ENCODE assay signal across 1 cellular context in the genomic region with DNA sequence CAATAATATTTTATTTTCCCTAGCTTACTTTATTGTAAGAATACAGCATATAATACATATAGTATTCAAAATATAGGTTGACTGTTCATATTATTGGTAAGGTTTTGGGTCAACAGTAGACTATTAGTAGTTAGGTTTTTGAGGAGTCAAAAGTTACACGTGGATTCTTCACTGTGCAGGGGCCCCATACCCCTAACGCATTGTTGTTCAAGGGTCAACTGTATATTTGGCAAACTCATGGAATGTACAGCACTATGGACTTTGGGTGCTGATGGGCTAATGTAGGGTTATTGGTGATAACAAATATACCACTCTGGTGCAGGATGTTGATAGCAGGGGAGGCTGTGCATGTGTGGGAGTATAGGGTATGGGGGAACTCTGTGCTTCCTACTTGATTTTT.
TF ChIP-seq lines count a peak whose summit lies in the region.

No MANE protein-coding gene starts in this region.

TF ChIP-seq in HepG2, 621 proteins besides CTCF, POLR2A, EP300 and RAD21 (continued from another document and continues in another):
- TF ChIP-seq, protein P1, sequence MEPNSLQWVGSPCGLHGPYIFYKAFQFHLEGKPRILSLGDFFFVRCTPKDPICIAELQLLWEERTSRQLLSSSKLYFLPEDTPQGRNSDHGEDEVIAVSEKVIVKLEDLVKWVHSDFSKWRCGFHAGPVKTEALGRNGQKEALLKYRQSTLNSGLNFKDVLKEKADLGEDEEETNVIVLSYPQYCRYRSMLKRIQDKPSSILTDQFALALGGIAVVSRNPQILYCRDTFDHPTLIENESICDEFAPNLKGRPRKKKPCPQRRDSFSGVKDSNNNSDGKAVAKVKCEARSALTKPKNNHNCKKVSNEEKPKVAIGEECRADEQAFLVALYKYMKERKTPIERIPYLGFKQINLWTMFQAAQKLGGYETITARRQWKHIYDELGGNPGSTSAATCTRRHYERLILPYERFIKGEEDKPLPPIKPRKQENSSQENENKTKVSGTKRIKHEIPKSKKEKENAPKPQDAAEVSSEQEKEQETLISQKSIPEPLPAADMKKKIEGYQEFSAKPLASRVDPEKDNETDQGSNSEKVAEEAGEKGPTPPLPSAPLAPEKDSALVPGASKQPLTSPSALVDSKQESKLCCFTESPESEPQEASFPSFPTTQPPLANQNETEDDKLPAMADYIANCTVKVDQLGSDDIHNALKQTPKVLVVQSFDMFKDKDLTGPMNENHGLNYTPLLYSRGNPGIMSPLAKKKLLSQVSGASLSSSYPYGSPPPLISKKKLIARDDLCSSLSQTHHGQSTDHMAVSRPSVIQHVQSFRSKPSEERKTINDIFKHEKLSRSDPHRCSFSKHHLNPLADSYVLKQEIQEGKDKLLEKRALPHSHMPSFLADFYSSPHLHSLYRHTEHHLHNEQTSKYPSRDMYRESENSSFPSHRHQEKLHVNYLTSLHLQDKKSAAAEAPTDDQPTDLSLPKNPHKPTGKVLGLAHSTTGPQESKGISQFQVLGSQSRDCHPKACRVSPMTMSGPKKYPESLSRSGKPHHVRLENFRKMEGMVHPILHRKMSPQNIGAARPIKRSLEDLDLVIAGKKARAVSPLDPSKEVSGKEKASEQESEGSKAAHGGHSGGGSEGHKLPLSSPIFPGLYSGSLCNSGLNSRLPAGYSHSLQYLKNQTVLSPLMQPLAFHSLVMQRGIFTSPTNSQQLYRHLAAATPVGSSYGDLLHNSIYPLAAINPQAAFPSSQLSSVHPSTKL (CRISPR knock-in tag; IDR thresholded peaks at IDR 0.05) = peak; percentile 83
- TF ChIP-seq HOXA7 (CRISPR knock-in tag; IDR thresholded peaks at IDR 0.05) (no peak), FIP1L1 (IDR thresholded peaks at IDR 0.05; ENCODE audit: borderline replicate concordance, insufficient read depth, low read depth, low read length) (no peak), HOXA3 (CRISPR knock-in tag; IDR thresholded peaks at IDR 0.05) (peak; percentile 52; the same call in 1 of the 2 replicates), SCMH1 (CRISPR knock-in tag; IDR thresholded peaks at IDR 0.05; ENCODE audit: borderline replicate concordance) (no peak), ZFP1 (CRISPR knock-in tag; IDR thresholded peaks at IDR 0.05) (no peak), NCOA1 (CRISPR knock-in tag; IDR thresholded peaks at IDR 0.05) (no peak), NR2F1 (CRISPR knock-in tag; IDR thresholded peaks at IDR 0.05) (no peak), ZNF496 (CRISPR knock-in tag; IDR thresholded peaks at IDR 0.05; ENCODE audit: insufficient replicate concordance) (no peak), MTF2 (CRISPR knock-in tag; IDR thresholded peaks at IDR 0.05; ENCODE audit: borderline replicate concordance) (no peak), MAFK (conservative IDR thresholded peaks at IDR 0.05 in 1 of 2, IDR thresholded peaks at IDR 0.05 in 1 of 2; ENCODE audit: low read length in 2 of 2) (no peak), ZNF468 (CRISPR knock-in tag; IDR thresholded peaks at IDR 0.05) (no peak), ZNF44 (CRISPR knock-in tag; IDR thresholded peaks at IDR 0.05) (no peak), HNF4A (CRISPR knock-in tag; IDR thresholded peaks at IDR 0.05) (peak; percentile 97), ZNF205 (CRISPR knock-in tag; IDR thresholded peaks at IDR 0.05) (no peak), ZNF460 (CRISPR knock-in tag; IDR thresholded peaks at IDR 0.05; ENCODE audit: borderline replicate concordance) (no peak), NFIB (CRISPR knock-in tag; IDR thresholded peaks at IDR 0.05; ENCODE audit: borderline replicate concordance) (no peak), ATF1 (CRISPR knock-in tag; IDR thresholded peaks at IDR 0.05) (no peak), ZFY (CRISPR knock-in tag; IDR thresholded peaks at IDR 0.05) (no peak), ZNF644 (CRISPR knock-in tag; IDR thresholded peaks at IDR 0.05; ENCODE audit: low read depth) (peak; percentile 94), GATAD2A (CRISPR knock-in tag; IDR thresholded peaks at IDR 0.05) (peak; percentile 77), ZNF143 (CRISPR knock-in tag; IDR thresholded peaks at IDR 0.05) (no peak), SPEN (CRISPR knock-in tag; IDR thresholded peaks at IDR 0.05; ENCODE audit: low read depth) (no peak), ZNF382 (CRISPR knock-in tag; IDR thresholded peaks at IDR 0.05; ENCODE audit: borderline replicate concordance) (no peak), NAIF1 (CRISPR knock-in tag; IDR thresholded peaks at IDR 0.05; ENCODE audit: borderline replicate concordance) (no peak), FOXO1 (CRISPR knock-in tag; IDR thresholded peaks at IDR 0.05) (peak; percentile 72; the same call in 1 of the 2 replicates), PLRG1 (conservative IDR thresholded peaks at IDR 0.05) (no peak), ZNF776 (CRISPR knock-in tag; IDR thresholded peaks at IDR 0.05) (no peak), SIX1 (CRISPR knock-in tag; IDR thresholded peaks at IDR 0.05; ENCODE audit: borderline replicate concordance) (0 out of 2 replicates have a peak, but pooled peaks have one; percentile 54), MED1 (CRISPR knock-in tag; IDR thresholded peaks at IDR 0.05) (peak; percentile 67), ISX (CRISPR knock-in tag; conservative IDR thresholded peaks at IDR 0.05) (no peak), CEBPB (IDR thresholded peaks at IDR 0.05; ENCODE audit: borderline replicate concordance, low read depth, low read length) (no peak), MLLT10 (CRISPR knock-in tag; IDR thresholded peaks at IDR 0.05) (no peak), ZNF256 (CRISPR knock-in tag; conservative IDR thresholded peaks at IDR 0.05) (no peak)
- TF ChIP-seq, protein P2, sequence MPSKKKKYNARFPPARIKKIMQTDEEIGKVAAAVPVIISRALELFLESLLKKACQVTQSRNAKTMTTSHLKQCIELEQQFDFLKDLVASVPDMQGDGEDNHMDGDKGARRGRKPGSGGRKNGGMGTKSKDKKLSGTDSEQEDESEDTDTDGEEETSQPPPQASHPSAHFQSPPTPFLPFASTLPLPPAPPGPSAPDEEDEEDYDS (CRISPR knock-in tag; IDR thresholded peaks at IDR 0.05) = no peak
- TF ChIP-seq, protein P3, sequence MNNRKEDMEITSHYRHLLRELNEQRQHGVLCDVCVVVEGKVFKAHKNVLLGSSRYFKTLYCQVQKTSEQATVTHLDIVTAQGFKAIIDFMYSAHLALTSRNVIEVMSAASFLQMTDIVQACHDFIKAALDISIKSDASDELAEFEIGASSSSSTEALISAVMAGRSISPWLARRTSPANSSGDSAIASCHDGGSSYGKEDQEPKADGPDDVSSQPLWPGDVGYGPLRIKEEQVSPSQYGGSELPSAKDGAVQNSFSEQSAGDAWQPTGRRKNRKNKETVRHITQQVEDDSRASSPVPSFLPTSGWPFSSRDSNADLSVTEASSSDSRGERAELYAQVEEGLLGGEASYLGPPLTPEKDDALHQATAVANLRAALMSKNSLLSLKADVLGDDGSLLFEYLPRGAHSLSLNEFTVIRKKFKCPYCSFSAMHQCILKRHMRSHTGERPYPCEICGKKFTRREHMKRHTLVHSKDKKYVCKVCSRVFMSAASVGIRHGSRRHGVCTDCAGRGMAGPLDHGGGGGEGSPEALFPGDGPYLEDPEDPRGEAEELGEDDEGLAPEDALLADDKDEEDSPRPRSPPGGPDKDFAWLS (CRISPR knock-in tag; IDR thresholded peaks at IDR 0.05; ENCODE audit: borderline replicate concordance) = no peak
- TF ChIP-seq, protein P4, sequence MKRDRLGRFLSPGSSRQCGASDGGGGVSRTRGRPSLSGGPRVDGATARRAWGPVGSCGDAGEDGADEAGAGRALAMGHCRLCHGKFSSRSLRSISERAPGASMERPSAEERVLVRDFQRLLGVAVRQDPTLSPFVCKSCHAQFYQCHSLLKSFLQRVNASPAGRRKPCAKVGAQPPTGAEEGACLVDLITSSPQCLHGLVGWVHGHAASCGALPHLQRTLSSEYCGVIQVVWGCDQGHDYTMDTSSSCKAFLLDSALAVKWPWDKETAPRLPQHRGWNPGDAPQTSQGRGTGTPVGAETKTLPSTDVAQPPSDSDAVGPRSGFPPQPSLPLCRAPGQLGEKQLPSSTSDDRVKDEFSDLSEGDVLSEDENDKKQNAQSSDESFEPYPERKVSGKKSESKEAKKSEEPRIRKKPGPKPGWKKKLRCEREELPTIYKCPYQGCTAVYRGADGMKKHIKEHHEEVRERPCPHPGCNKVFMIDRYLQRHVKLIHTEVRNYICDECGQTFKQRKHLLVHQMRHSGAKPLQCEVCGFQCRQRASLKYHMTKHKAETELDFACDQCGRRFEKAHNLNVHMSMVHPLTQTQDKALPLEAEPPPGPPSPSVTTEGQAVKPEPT (CRISPR knock-in tag; IDR thresholded peaks at IDR 0.05; ENCODE audit: low read depth) = no peak
- TF ChIP-seq, protein P5, sequence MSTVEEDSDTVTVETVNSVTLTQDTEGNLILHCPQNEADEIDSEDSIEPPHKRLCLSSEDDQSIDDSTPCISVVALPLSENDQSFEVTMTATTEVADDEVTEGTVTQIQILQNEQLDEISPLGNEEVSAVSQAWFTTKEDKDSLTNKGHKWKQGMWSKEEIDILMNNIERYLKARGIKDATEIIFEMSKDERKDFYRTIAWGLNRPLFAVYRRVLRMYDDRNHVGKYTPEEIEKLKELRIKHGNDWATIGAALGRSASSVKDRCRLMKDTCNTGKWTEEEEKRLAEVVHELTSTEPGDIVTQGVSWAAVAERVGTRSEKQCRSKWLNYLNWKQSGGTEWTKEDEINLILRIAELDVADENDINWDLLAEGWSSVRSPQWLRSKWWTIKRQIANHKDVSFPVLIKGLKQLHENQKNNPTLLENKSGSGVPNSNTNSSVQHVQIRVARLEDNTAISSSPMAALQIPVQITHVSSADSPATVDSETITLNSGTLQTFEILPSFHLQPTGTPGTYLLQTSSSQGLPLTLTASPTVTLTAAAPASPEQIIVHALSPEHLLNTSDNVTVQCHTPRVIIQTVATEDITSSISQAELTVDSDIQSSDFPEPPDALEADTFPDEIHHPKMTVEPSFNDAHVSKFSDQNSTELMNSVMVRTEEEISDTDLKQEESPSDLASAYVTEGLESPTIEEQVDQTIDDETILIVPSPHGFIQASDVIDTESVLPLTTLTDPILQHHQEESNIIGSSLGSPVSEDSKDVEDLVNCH (CRISPR knock-in tag; IDR thresholded peaks at IDR 0.05) = no peak
- TF ChIP-seq, protein P6, sequence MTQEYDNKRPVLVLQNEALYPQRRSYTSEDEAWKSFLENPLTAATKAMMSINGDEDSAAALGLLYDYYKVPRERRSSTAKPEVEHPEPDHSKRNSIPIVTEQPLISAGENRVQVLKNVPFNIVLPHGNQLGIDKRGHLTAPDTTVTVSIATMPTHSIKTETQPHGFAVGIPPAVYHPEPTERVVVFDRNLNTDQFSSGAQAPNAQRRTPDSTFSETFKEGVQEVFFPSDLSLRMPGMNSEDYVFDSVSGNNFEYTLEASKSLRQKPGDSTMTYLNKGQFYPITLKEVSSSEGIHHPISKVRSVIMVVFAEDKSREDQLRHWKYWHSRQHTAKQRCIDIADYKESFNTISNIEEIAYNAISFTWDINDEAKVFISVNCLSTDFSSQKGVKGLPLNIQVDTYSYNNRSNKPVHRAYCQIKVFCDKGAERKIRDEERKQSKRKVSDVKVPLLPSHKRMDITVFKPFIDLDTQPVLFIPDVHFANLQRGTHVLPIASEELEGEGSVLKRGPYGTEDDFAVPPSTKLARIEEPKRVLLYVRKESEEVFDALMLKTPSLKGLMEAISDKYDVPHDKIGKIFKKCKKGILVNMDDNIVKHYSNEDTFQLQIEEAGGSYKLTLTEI (CRISPR knock-in tag; conservative IDR thresholded peaks at IDR 0.05) = no peak
- TF ChIP-seq, protein P7, sequence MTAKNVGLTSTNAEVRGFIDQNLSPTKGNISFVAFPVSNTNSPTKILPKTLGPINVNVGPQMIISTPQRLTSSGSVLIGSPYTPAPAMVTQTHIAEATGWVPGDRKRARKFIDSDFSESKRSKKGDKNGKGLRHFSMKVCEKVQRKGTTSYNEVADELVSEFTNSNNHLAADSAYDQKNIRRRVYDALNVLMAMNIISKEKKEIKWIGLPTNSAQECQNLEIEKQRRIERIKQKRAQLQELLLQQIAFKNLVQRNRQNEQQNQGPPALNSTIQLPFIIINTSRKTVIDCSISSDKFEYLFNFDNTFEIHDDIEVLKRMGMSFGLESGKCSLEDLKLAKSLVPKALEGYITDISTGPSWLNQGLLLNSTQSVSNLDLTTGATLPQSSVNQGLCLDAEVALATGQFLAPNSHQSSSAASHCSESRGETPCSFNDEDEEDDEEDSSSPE (CRISPR knock-in tag; IDR thresholded peaks at IDR 0.05) = no peak
- TF ChIP-seq, protein P8, sequence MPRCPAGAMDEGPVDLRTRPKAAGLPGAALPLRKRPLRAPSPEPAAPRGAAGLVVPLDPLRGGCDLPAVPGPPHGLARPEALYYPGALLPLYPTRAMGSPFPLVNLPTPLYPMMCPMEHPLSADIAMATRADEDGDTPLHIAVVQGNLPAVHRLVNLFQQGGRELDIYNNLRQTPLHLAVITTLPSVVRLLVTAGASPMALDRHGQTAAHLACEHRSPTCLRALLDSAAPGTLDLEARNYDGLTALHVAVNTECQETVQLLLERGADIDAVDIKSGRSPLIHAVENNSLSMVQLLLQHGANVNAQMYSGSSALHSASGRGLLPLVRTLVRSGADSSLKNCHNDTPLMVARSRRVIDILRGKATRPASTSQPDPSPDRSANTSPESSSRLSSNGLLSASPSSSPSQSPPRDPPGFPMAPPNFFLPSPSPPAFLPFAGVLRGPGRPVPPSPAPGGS (CRISPR knock-in tag; IDR thresholded peaks at IDR 0.05) = no peak
- TF ChIP-seq, protein P9, sequence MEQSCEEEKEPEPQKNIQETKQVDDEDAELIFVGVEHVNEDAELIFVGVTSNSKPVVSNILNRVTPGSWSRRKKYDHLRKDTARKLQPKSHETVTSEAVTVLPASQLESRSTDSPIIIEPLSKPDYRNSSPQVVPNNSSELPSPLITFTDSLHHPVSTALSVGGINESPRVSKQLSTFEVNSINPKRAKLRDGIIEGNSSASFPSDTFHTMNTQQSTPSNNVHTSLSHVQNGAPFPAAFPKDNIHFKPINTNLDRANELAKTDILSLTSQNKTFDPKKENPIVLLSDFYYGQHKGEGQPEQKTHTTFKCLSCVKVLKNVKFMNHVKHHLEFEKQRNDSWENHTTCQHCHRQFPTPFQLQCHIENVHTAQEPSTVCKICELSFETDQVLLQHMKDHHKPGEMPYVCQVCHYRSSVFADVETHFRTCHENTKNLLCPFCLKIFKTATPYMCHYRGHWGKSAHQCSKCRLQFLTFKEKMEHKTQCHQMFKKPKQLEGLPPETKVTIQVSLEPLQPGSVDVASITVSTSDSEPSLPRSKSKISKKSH (CRISPR knock-in tag; IDR thresholded peaks at IDR 0.05; ENCODE audit: borderline replicate concordance) = no peak
- TF ChIP-seq, protein P10, sequence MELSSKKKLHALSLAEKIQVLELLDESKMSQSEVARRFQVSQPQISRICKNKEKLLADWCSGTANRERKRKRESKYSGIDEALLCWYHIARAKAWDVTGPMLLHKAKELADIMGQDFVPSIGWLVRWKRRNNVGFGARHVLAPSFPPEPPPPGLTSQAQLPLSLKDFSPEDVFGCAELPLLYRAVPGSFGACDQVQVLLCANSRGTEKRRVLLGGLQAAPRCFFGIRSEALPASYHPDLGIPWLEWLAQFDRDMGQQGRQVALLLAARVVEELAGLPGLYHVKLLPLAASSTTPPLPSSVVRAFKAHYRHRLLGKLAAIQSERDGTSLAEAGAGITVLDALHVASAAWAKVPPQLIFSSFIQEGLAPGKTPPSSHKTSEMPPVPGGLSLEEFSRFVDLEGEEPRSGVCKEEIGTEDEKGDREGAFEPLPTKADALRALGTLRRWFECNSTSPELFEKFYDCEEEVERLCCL (CRISPR knock-in tag; IDR thresholded peaks at IDR 0.05; ENCODE audit: borderline replicate concordance) = no peak
- TF ChIP-seq, protein P11, sequence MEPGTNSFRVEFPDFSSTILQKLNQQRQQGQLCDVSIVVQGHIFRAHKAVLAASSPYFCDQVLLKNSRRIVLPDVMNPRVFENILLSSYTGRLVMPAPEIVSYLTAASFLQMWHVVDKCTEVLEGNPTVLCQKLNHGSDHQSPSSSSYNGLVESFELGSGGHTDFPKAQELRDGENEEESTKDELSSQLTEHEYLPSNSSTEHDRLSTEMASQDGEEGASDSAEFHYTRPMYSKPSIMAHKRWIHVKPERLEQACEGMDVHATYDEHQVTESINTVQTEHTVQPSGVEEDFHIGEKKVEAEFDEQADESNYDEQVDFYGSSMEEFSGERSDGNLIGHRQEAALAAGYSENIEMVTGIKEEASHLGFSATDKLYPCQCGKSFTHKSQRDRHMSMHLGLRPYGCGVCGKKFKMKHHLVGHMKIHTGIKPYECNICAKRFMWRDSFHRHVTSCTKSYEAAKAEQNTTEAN (CRISPR knock-in tag; conservative IDR thresholded peaks at IDR 0.05) = no peak
